Comparison of ENCODE assay signal across 1 cellular context in the genomic region with DNA sequence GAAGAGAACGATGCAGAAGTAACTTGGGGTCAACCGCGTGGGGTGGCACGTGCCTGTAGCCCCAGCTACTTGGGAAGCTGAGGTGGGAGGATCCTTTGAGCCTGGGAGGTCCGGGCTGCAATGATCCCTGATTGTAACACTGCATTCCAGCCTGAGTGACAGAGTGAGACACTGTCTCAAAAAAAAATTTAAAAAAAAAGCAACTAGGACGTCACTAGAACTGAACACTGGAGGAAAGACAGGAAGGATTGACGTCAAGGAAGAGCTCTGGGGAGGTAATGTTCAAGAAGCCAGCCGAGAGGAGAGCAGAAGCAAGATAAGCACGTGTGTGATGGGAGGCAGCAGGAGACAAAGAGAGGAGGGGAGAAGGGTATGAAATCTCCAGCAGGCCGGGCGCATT.
TF ChIP-seq lines count a peak whose summit lies in the region.

No MANE protein-coding gene starts in this region.

TF ChIP-seq in K562, 482 proteins besides CTCF, POLR2A, EP300 and RAD21:
- TF ChIP-seq EWSR1 (IDR thresholded peaks at IDR 0.05; ENCODE audit: borderline replicate concordance, low read depth, partially characterized antibody) (no peak), HDGF (IDR thresholded peaks at IDR 0.05) (no peak), BRF1 (IDR thresholded peaks at IDR 0.05; ENCODE audit: borderline replicate concordance, extremely low read depth, insufficient read length) (no peak), NBN (IDR thresholded peaks at IDR 0.05; ENCODE audit: low read depth) (no peak), RBM17 (IDR thresholded peaks at IDR 0.05; ENCODE audit: borderline replicate concordance, low read depth, low read length) (no peak), ZNF354B (CRISPR knock-in tag; IDR thresholded peaks at IDR 0.05) (no peak), THAP12 (CRISPR knock-in tag; IDR thresholded peaks at IDR 0.05) (no peak), MED1 (CRISPR knock-in tag; IDR thresholded peaks at IDR 0.05; ENCODE audit: borderline replicate concordance) (no peak), STAG1 (CRISPR knock-in tag; IDR thresholded peaks at IDR 0.05; ENCODE audit: borderline replicate concordance) (no peak), ZKSCAN1 (IDR thresholded peaks at IDR 0.05; ENCODE audit: low read depth, low read length) (no peak), IRF1 (CRISPR knock-in tag; IDR thresholded peaks at IDR 0.05; ENCODE audit: borderline replicate concordance) (no peak)
- TF ChIP-seq, protein P1, sequence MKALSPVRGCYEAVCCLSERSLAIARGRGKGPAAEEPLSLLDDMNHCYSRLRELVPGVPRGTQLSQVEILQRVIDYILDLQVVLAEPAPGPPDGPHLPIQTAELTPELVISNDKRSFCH (CRISPR knock-in tag; IDR thresholded peaks at IDR 0.05): no peak
- TF ChIP-seq, protein P1 (tag; IDR thresholded peaks at IDR 0.05): no peak
- TF ChIP-seq, protein P2, sequence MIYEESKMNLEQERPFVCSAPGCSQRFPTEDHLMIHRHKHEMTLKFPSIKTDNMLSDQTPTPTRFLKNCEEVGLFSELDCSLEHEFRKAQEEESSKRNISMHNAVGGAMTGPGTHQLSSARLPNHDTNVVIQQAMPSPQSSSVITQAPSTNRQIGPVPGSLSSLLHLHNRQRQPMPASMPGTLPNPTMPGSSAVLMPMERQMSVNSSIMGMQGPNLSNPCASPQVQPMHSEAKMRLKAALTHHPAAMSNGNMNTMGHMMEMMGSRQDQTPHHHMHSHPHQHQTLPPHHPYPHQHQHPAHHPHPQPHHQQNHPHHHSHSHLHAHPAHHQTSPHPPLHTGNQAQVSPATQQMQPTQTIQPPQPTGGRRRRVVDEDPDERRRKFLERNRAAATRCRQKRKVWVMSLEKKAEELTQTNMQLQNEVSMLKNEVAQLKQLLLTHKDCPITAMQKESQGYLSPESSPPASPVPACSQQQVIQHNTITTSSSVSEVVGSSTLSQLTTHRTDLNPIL (CRISPR knock-in tag; IDR thresholded peaks at IDR 0.05): no peak
- TF ChIP-seq, protein P3, sequence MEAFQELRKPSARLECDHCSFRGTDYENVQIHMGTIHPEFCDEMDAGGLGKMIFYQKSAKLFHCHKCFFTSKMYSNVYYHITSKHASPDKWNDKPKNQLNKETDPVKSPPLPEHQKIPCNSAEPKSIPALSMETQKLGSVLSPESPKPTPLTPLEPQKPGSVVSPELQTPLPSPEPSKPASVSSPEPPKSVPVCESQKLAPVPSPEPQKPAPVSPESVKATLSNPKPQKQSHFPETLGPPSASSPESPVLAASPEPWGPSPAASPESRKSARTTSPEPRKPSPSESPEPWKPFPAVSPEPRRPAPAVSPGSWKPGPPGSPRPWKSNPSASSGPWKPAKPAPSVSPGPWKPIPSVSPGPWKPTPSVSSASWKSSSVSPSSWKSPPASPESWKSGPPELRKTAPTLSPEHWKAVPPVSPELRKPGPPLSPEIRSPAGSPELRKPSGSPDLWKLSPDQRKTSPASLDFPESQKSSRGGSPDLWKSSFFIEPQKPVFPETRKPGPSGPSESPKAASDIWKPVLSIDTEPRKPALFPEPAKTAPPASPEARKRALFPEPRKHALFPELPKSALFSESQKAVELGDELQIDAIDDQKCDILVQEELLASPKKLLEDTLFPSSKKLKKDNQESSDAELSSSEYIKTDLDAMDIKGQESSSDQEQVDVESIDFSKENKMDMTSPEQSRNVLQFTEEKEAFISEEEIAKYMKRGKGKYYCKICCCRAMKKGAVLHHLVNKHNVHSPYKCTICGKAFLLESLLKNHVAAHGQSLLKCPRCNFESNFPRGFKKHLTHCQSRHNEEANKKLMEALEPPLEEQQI (IDR thresholded peaks at IDR 0.05): no peak
- TF ChIP-seq, protein P4, sequence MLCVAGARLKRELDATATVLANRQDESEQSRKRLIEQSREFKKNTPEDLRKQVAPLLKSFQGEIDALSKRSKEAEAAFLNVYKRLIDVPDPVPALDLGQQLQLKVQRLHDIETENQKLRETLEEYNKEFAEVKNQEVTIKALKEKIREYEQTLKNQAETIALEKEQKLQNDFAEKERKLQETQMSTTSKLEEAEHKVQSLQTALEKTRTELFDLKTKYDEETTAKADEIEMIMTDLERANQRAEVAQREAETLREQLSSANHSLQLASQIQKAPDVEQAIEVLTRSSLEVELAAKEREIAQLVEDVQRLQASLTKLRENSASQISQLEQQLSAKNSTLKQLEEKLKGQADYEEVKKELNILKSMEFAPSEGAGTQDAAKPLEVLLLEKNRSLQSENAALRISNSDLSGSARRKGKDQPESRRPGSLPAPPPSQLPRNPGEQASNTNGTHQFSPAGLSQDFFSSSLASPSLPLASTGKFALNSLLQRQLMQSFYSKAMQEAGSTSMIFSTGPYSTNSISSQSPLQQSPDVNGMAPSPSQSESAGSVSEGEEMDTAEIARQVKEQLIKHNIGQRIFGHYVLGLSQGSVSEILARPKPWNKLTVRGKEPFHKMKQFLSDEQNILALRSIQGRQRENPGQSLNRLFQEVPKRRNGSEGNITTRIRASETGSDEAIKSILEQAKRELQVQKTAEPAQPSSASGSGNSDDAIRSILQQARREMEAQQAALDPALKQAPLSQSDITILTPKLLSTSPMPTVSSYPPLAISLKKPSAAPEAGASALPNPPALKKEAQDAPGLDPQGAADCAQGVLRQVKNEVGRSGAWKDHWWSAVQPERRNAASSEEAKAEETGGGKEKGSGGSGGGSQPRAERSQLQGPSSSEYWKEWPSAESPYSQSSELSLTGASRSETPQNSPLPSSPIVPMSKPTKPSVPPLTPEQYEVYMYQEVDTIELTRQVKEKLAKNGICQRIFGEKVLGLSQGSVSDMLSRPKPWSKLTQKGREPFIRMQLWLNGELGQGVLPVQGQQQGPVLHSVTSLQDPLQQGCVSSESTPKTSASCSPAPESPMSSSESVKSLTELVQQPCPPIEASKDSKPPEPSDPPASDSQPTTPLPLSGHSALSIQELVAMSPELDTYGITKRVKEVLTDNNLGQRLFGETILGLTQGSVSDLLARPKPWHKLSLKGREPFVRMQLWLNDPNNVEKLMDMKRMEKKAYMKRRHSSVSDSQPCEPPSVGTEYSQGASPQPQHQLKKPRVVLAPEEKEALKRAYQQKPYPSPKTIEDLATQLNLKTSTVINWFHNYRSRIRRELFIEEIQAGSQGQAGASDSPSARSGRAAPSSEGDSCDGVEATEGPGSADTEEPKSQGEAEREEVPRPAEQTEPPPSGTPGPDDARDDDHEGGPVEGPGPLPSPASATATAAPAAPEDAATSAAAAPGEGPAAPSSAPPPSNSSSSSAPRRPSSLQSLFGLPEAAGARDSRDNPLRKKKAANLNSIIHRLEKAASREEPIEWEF (CRISPR knock-in tag; IDR thresholded peaks at IDR 0.05): no peak
- TF ChIP-seq, protein P5, sequence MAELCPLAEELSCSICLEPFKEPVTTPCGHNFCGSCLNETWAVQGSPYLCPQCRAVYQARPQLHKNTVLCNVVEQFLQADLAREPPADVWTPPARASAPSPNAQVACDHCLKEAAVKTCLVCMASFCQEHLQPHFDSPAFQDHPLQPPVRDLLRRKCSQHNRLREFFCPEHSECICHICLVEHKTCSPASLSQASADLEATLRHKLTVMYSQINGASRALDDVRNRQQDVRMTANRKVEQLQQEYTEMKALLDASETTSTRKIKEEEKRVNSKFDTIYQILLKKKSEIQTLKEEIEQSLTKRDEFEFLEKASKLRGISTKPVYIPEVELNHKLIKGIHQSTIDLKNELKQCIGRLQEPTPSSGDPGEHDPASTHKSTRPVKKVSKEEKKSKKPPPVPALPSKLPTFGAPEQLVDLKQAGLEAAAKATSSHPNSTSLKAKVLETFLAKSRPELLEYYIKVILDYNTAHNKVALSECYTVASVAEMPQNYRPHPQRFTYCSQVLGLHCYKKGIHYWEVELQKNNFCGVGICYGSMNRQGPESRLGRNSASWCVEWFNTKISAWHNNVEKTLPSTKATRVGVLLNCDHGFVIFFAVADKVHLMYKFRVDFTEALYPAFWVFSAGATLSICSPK (IDR thresholded peaks at IDR 0.05; ENCODE audit: borderline replicate concordance): no peak
TF ChIP-seq in K562: peak in this region for 0.
